1 cellular context compared by ENCODE assay signal in genomic region chr17:48647103-48647963, GRCh38.
TF ChIP-seq lines count a peak whose summit lies in the region.

No MANE protein-coding gene starts in this region.

TF ChIP-seq in SK-N-SH, 30 proteins besides CTCF, POLR2A, EP300 and RAD21 (continued from another document):
- TF ChIP-seq, protein P1, sequence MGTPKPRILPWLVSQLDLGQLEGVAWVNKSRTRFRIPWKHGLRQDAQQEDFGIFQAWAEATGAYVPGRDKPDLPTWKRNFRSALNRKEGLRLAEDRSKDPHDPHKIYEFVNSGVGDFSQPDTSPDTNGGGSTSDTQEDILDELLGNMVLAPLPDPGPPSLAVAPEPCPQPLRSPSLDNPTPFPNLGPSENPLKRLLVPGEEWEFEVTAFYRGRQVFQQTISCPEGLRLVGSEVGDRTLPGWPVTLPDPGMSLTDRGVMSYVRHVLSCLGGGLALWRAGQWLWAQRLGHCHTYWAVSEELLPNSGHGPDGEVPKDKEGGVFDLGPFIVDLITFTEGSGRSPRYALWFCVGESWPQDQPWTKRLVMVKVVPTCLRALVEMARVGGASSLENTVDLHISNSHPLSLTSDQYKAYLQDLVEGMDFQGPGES (IDR thresholded peaks at IDR 0.05; ENCODE audit: low read depth, low read length) = no peak
- TF ChIP-seq NFIC (IDR thresholded peaks at IDR 0.05; ENCODE audit: borderline replicate concordance) = no peak
- no peak for TF ChIP-seq NRF1 (IDR thresholded peaks at IDR 0.05; ENCODE audit: low read depth, low read length)
- no peak for TF ChIP-seq FOXJ3 (CRISPR knock-in tag; IDR thresholded peaks at IDR 0.05)
- no peak for TF ChIP-seq MEF2A (IDR thresholded peaks at IDR 0.05; ENCODE audit: borderline replicate concordance, low read depth)
- no peak for TF ChIP-seq MAX (IDR thresholded peaks at IDR 0.05; ENCODE audit: low read depth)
- no peak for TF ChIP-seq ELF1 (IDR thresholded peaks at IDR 0.05)
